In the genomic region with DNA sequence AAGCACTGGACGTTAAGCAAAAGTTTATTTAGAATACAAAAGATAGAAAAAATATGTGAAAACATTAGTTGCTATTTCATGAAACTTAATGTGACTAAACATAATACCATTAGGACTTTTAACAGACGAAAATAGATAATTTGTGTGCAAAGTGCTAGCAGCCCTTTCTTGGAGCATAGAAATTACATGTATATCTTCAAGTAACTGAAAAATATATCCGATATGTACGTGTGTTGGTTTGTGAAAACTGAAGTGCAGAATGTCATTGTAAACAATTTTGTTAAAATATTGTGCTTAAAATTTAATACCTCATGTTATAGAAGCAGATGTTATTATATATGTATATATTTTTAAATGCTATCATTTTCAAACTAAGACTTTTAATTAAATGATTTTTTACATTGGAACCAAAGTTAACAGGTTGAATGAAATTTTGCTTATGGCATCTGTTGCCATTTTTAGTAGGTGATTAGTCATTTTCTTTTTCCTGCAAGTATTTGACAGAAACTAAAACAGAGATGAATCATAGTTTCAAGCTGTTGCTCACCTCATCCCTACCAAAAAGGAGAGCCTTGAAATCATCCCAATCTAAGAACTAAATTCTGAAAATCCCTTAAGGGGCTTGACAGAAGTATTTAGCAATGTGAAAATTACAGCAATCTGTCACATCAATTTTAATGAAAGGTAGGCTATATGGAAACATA, we compare ENCODE assay signal across 10 cellular contexts.
DNase-seq lines count a peak whose midpoint lies in the region; ATAC-seq and TF ChIP-seq lines count a peak whose summit lies in the region.
"Had no signal": no experiment of that assay in that cellular context is flagged by ENCODE, and none has a peak within 500 bp of the region (broad histone marks: within the 10 kb centered on the region; RNA-seq: fewer than 3 reads in every experiment).

No MANE protein-coding gene starts in this region.

- POLR2A ChIA-PET in GM10248 (lab: Yijun Ruan, JAX): no interaction called here

- H3K4me1 ChIP-seq in prostate gland (replicated peaks): no peaks in the 10 kb centered on the region
- H3K4me1 ChIP-seq: parathyroid adenoma had no signal

- WGBS in prostate gland: 85% methylated on average over 4 of the region's 4 CpGs

- no peak overlapping the region for H3K27ac ChIP-seq in prostate gland
- H3K27ac ChIP-seq: parathyroid adenoma had no signal

- no peaks in the 10 kb centered on the region for H3K9me3 ChIP-seq in prostate gland

- TF ChIP-seq CTCF in GM10248 (IDR thresholded peaks at IDR 0.05; ENCODE audit: control extremely low read depth, extremely low read depth, low read depth, missing control alignments) (no peak), prostate gland (IDR thresholded peaks at IDR 0.05) (no peak)

- intact Hi-C loops in prostate gland (cut with DNase I): no loop called here

- ATAC-seq in GM21825 (IDR thresholded peaks at IDR 0.05; ENCODE audit: unreplicated experiment): peak; percentile 80
- ATAC-seq in HG03571 (IDR thresholded peaks at IDR 0.05; ENCODE audit: unreplicated experiment): no peak

- DNase-seq in GM10248 (ENCODE audit: extremely low spot score) (peak; percentile 11), LHCN-M2 (ENCODE audit: low read depth) (peak; percentile 57), iris pigment epithelial cell (ENCODE audit: low read depth) (peak; percentile 58), iPS-NIHi11 (ENCODE audit: low spot score) (no peak), prostate gland (ENCODE audit: low spot score) (no peak), mesenteric fat pad (ENCODE audit: low spot score) (no peak)
- DNase-seq: DMS79 treated with DMSO at 0.1 percent for 48 hours had no signal

- no peak for TF ChIP-seq POLR2A in prostate gland (IDR thresholded peaks at IDR 0.05)

- H3K27me3 ChIP-seq in prostate gland (replicated peaks; ENCODE audit: insufficient read depth): no peaks in the 10 kb centered on the region

- CTCF ChIA-PET in GM10248 (lab: Yijun Ruan, JAX): no interaction called here

- H3K36me3 ChIP-seq in prostate gland: no peaks in the 10 kb centered on the region

- H3K4me3 ChIP-seq in prostate gland: no peak overlapping the region

Comparison
In these comparisons a context has a peak if more than half of its experiments do, and no peak if none do; other contexts are left out.
1. DNase-seq: peak in GM10248 (single experiment), LHCN-M2 (single experiment) and iris pigment epithelial cell (single experiment); none in iPS-NIHi11 (single experiment), prostate gland (single experiment) and mesenteric fat pad (single experiment).